Comparison of ENCODE assay signal across 20 cellular contexts in genomic region chr16:82281544-82281943, GRCh38.
"Had no signal": no experiment of that assay in that cellular context is flagged by ENCODE, and none has a peak within 500 bp of the region (broad histone marks: within the 10 kb centered on the region; RNA-seq: fewer than 3 reads in every experiment).

No MANE protein-coding gene starts in this region.

- H3K27me3 ChIP-seq: dorsolateral prefrontal cortex, uterus had no signal

- ATAC-seq: effector memory CD8-positive, alpha-beta T cell; esophagus mucosa; left lobe of liver; natural killer cell had no signal

- H3K36me3 ChIP-seq: uterus had no signal

- H3K27ac ChIP-seq: dorsolateral prefrontal cortex, uterus had no signal

- H3K4me3 Mint-ChIP-seq: activated CD4-positive, alpha-beta memory T cell treated with anti-CD3 and anti-CD28 coated beads for 36 hours; activated naive CD4-positive, alpha-beta T cell treated with anti-CD3 and anti-CD28 coated beads for 36 hours; activated naive CD8-positive, alpha-beta T cell treated with anti-CD3 and anti-CD28 coated beads, Interleukin-2, amount 10 ng/mL, durations not matched to agents 7 days and 5 days; brain; effector memory CD8-positive, alpha-beta T cell; natural killer cell; stimulated activated naive CD8-positive, alpha-beta T cell treated with anti-CD3 and anti-CD28 coated beads, Interleukin-15, Interleukin-2, amounts not matched to agents 100 ng/mL and 50 ng/mL, for 24 hours had no signal

- H3K4me1 Mint-ChIP-seq: activated naive CD8-positive, alpha-beta T cell treated with anti-CD3 and anti-CD28 coated beads, Interleukin-2, amount 10 ng/mL, durations not matched to agents 7 days and 5 days; brain had no signal

- H3K27ac Mint-ChIP-seq: activated CD4-positive, alpha-beta memory T cell treated with anti-CD3 and anti-CD28 coated beads for 36 hours; activated naive CD4-positive, alpha-beta T cell treated with anti-CD3 and anti-CD28 coated beads for 36 hours; activated naive CD8-positive, alpha-beta T cell treated with anti-CD3 and anti-CD28 coated beads, Interleukin-2, amount 10 ng/mL, durations not matched to agents 7 days and 5 days; brain; effector memory CD8-positive, alpha-beta T cell; natural killer cell; stimulated activated naive CD8-positive, alpha-beta T cell treated with anti-CD3 and anti-CD28 coated beads, Interleukin-15, Interleukin-2, amounts not matched to agents 100 ng/mL and 50 ng/mL, for 24 hours had no signal

- H3K9me3 Mint-ChIP-seq: activated CD4-positive, alpha-beta memory T cell treated with anti-CD3 and anti-CD28 coated beads for 36 hours; activated naive CD4-positive, alpha-beta T cell treated with anti-CD3 and anti-CD28 coated beads for 36 hours; activated naive CD8-positive, alpha-beta T cell treated with anti-CD3 and anti-CD28 coated beads, Interleukin-2, amount 10 ng/mL, durations not matched to agents 7 days and 5 days; effector memory CD8-positive, alpha-beta T cell; natural killer cell; stimulated activated naive CD8-positive, alpha-beta T cell treated with anti-CD3 and anti-CD28 coated beads, Interleukin-15, Interleukin-2, amounts not matched to agents 100 ng/mL and 50 ng/mL, for 24 hours had no signal

- H3K36me3 Mint-ChIP-seq: activated CD4-positive, alpha-beta memory T cell treated with anti-CD3 and anti-CD28 coated beads for 36 hours; activated naive CD8-positive, alpha-beta T cell treated with anti-CD3 and anti-CD28 coated beads, Interleukin-2, amount 10 ng/mL, durations not matched to agents 7 days and 5 days; brain; natural killer cell had no signal

- H3K4me1 ChIP-seq: uterus had no signal

- DNase-seq: activated CD4-positive, alpha-beta memory T cell treated with anti-CD3 and anti-CD28 coated beads for 36 hours; activated CD4-positive, alpha-beta T cell treated with anti-CD3 and anti-CD28 coated beads for 48 hours; activated effector memory CD4-positive, alpha-beta T cell treated with Interleukin-2 at 50 U/mL for 16 hours; activated naive CD4-positive, alpha-beta T cell treated with anti-CD3 and anti-CD28 coated beads for 36 hours; activated naive CD8-positive, alpha-beta T cell treated with anti-CD3 and anti-CD28 coated beads, Interleukin-2, amount 10 ng/mL, durations not matched to agents 7 days and 5 days; activated T-cell treated with anti-CD3 and anti-CD28 coated beads, Interleukin-2, amount 50 U/mL, for 48 hours; amniotic stem cell; caudate nucleus; dorsolateral prefrontal cortex; effector memory CD8-positive, alpha-beta T cell; kidney; natural killer cell; stimulated activated CD4-positive, alpha-beta T cell treated with anti-CD3 and anti-CD28 coated beads, Interleukin-4, amount 100 ng/mL, for 4 hours; T-helper 2 cell; trophoblast cell; uterus had no signal

- H3K4me3 ChIP-seq: dorsolateral prefrontal cortex, uterus had no signal

- H3K9me3 ChIP-seq: uterus had no signal

- H3K27me3 Mint-ChIP-seq: activated CD4-positive, alpha-beta memory T cell treated with anti-CD3 and anti-CD28 coated beads for 36 hours had no signal
